16 cellular contexts compared by ENCODE assay signal in genomic region chr5:179212870-179213269, GRCh38.
A peak's percentile ranks its signal among the peaks of the same experiment; 100 is the strongest.
DNase-seq lines count a peak whose midpoint lies in the region; ATAC-seq and TF ChIP-seq lines count a peak whose summit lies in the region.
"Had no signal": no experiment of that assay in that cellular context is flagged by ENCODE, and none has a peak within 500 bp of the region (broad histone marks: within the 10 kb centered on the region; RNA-seq: fewer than 3 reads in every experiment).

No MANE protein-coding gene starts in this region.

- no peak for ATAC-seq in activated T-cell treated with anti-CD3 and anti-CD28 coated beads, Interleukin-2, amount 50 U/mL, for 4 hours
- no peak for ATAC-seq in psoas muscle
- ATAC-seq: left colon; pancreas; stimulated activated naive CD8-positive, alpha-beta T cell treated with anti-CD3 and anti-CD28 coated beads, Interleukin-15, amount 100 ng/mL, for 72 hours had no signal

- H3K36me3 ChIP-seq in psoas muscle (ENCODE audit: insufficient read depth in 1 of 2, low read depth in 1 of 2) = no peaks in the 10 kb centered on the region
- H3K36me3 ChIP-seq: pancreas had no signal

- DNase-seq in activated T-cell treated with anti-CD3 and anti-CD28 coated beads, Interleukin-2, amount 50 U/mL, for 48 hours = peak; percentile 21 to 23
- DNase-seq in activated T-cell treated with anti-CD3 and anti-CD28 coated beads, Interleukin-2, amount 50 U/mL, for 4 hours = no peak
- DNase-seq in LHCN-M2 (ENCODE audit: low read depth) = peak; percentile 62
- peak in 1 of 2 donors; percentile 43 for DNase-seq in cardiac fibroblast (ENCODE audit: low read depth in 2 of 2)
- DNase-seq in psoas muscle = no peak
- no peak for DNase-seq in COLO829 (ENCODE audit: low spot score)
- no peak for DNase-seq in NCI-H1436 treated with DMSO at 0.1 percent for 48 hours (lab: John Stamatoyannopoulos, UW)
- DNase-seq in NCI-H748 (lab: John Stamatoyannopoulos, UW; ENCODE audit: unreplicated experiment) = no peak
- DNase-seq: activated naive CD8-positive, alpha-beta T cell treated with anti-CD3 and anti-CD28 coated beads, Interleukin-2, amount 10 ng/mL, durations not matched to agents 7 days and 5 days; left colon; NCI-H2171; stimulated activated naive CD8-positive, alpha-beta T cell treated with anti-CD3 and anti-CD28 coated beads, Interleukin-15, amount 100 ng/mL, for 72 hours had no signal

- H3K27me3 ChIP-seq in psoas muscle (ENCODE audit: insufficient read depth in 3 of 3, low read length in 2 of 3) = no peaks in the 10 kb centered on the region
- H3K27me3 ChIP-seq: pancreas had no signal

- peaks cover 3% of the 10 kb centered on the region for H3K27me3 Mint-ChIP-seq in activated T-cell treated with anti-CD3 and anti-CD28 coated beads, Interleukin-2, amount 50 U/mL, for 4 hours (ENCODE audit: low read depth)
- H3K27me3 Mint-ChIP-seq: activated naive CD8-positive, alpha-beta T cell treated with anti-CD3 and anti-CD28 coated beads, Interleukin-2, amount 10 ng/mL, durations not matched to agents 7 days and 5 days; stimulated activated naive CD8-positive, alpha-beta T cell treated with anti-CD3 and anti-CD28 coated beads, Interleukin-15, amount 100 ng/mL, for 72 hours had no signal

- no peak overlapping the region for H3K4me3 Mint-ChIP-seq in activated T-cell treated with anti-CD3 and anti-CD28 coated beads, Interleukin-2, amount 50 U/mL, for 4 hours
- H3K4me3 Mint-ChIP-seq: activated naive CD8-positive, alpha-beta T cell treated with anti-CD3 and anti-CD28 coated beads, Interleukin-2, amount 10 ng/mL, durations not matched to agents 7 days and 5 days; central memory CD8-positive, alpha-beta T cell; stimulated activated naive CD8-positive, alpha-beta T cell treated with anti-CD3 and anti-CD28 coated beads, Interleukin-15, amount 100 ng/mL, for 72 hours had no signal

- intact Hi-C loops in psoas muscle (cut with DNase I) = no loop called here

- H3K27ac ChIP-seq in psoas muscle = no peak overlapping the region
- H3K27ac ChIP-seq: pancreas, VCaP had no signal

- H3K9me3 ChIP-seq in psoas muscle = no peaks in the 10 kb centered on the region
- H3K9me3 ChIP-seq: pancreas had no signal

- no peaks in the 10 kb centered on the region for H3K9me3 Mint-ChIP-seq in activated T-cell treated with anti-CD3 and anti-CD28 coated beads, Interleukin-2, amount 50 U/mL, for 4 hours
- H3K9me3 Mint-ChIP-seq: activated naive CD8-positive, alpha-beta T cell treated with anti-CD3 and anti-CD28 coated beads, Interleukin-2, amount 10 ng/mL, durations not matched to agents 7 days and 5 days; central memory CD8-positive, alpha-beta T cell; stimulated activated naive CD8-positive, alpha-beta T cell treated with anti-CD3 and anti-CD28 coated beads, Interleukin-15, amount 100 ng/mL, for 72 hours had no signal

- TF ChIP-seq CTCF in cardiac fibroblast (IDR thresholded peaks at IDR 0.05; ENCODE audit: low read depth, low read length) = peak; percentile 65
- peak; percentile 38 for TF ChIP-seq CTCF in psoas muscle (IDR thresholded peaks at IDR 0.05)

- no peaks in the 10 kb centered on the region for H3K36me3 Mint-ChIP-seq in activated T-cell treated with anti-CD3 and anti-CD28 coated beads, Interleukin-2, amount 50 U/mL, for 4 hours (ENCODE audit: insufficient read depth)
- H3K36me3 Mint-ChIP-seq: activated naive CD8-positive, alpha-beta T cell treated with anti-CD3 and anti-CD28 coated beads, Interleukin-2, amount 10 ng/mL, durations not matched to agents 7 days and 5 days had no signal

- H3K4me1 ChIP-seq in psoas muscle = no peaks in the 10 kb centered on the region
- H3K4me1 ChIP-seq: pancreas had no signal

- WGBS in psoas muscle, 3 donors = 26 to 97% (median 94%) methylated on average over 9 to 10 of the region's 10 CpGs

- H3K4me3 ChIP-seq in cardiac fibroblast (replicated peaks in 1 of 2; ENCODE audit: low read depth in 2 of 2, low read length in 2 of 2) = no peak overlapping the region
- H3K4me3 ChIP-seq in psoas muscle = no peak overlapping the region
- H3K4me3 ChIP-seq: pancreas, smooth muscle cell had no signal

- no peaks in the 10 kb centered on the region for H3K4me1 Mint-ChIP-seq in activated T-cell treated with anti-CD3 and anti-CD28 coated beads, Interleukin-2, amount 50 U/mL, for 4 hours (ENCODE audit: low read depth)
- H3K4me1 Mint-ChIP-seq: activated naive CD8-positive, alpha-beta T cell treated with anti-CD3 and anti-CD28 coated beads, Interleukin-2, amount 10 ng/mL, durations not matched to agents 7 days and 5 days; central memory CD8-positive, alpha-beta T cell; stimulated activated naive CD8-positive, alpha-beta T cell treated with anti-CD3 and anti-CD28 coated beads, Interleukin-15, amount 100 ng/mL, for 72 hours had no signal

Comparison
In these comparisons a context has a peak if more than half of its experiments do, and no peak if none do; other contexts are left out.
1. DNase-seq: peak in activated T-cell treated with anti-CD3 and anti-CD28 coated beads, Interleukin-2, amount 50 U/mL, for 48 hours (2 of 2) and LHCN-M2 (single experiment); none in activated T-cell treated with anti-CD3 and anti-CD28 coated beads, Interleukin-2, amount 50 U/mL, for 4 hours (single experiment), psoas muscle (0 of 2), COLO829 (single experiment), NCI-H1436 treated with DMSO at 0.1 percent for 48 hours (single experiment) and NCI-H748 (single experiment).